Comparison of ENCODE assay signal across 13 cellular contexts in the genomic region with DNA sequence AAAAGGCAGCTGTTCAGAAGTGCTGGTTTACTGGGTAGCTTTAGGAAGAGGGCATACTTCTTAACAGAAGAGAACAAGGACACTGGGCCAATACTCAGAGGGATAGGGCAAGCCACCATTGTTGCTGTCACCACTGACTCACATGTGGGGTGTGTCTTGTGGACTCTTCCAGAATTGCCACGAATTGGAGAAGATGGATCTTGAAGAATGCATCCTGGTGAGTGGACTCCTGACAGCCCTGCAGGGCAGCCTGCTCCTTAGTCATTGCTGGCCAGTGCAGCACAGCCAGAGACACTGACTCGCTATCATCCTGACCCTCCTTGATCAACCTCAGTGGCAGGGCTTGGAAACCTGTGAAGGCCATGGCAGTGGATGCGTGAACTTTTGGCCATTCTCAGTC.
DNase-seq lines count a peak whose midpoint lies in the region; ATAC-seq and TF ChIP-seq lines count a peak whose summit lies in the region.
"Had no signal": no experiment of that assay in that cellular context is flagged by ENCODE, and none has a peak within 500 bp of the region (broad histone marks: within the 10 kb centered on the region; RNA-seq: fewer than 3 reads in every experiment).

No MANE protein-coding gene starts in this region.

- peak overlapping the region; percentile 81 for H3K27ac Mint-ChIP-seq in HFFc6
- H3K27ac Mint-ChIP-seq in activated naive CD8-positive, alpha-beta T cell treated with anti-CD3 and anti-CD28 coated beads, Interleukin-2, amount 50 U/mL, for 24 hours = no peak overlapping the region
- H3K27ac Mint-ChIP-seq: B cell had no signal

- H3K9me3 Mint-ChIP-seq in HFFc6 = no peaks in the 10 kb centered on the region
- no peaks in the 10 kb centered on the region for H3K9me3 Mint-ChIP-seq in activated naive CD8-positive, alpha-beta T cell treated with anti-CD3 and anti-CD28 coated beads, Interleukin-2, amount 50 U/mL, for 24 hours

- DNase-seq in AG08395 (ENCODE audit: low spot score) (peak; percentile 75), HFFc6 (peak; percentile 91), astrocyte of the spinal cord (ENCODE audit: low read depth, low spot score) (peak; percentile 43), kidney epithelial cell (ENCODE audit: low read depth) (peak; percentile 21), GM10248 (ENCODE audit: extremely low spot score) (no peak), posterior vena cava (ENCODE audit: low spot score) (no peak)
- no peak for DNase-seq in activated naive CD8-positive, alpha-beta T cell treated with anti-CD3 and anti-CD28 coated beads, Interleukin-2, amount 50 U/mL, for 24 hours
- DNase-seq in stimulated activated CD4-positive, alpha-beta T cell treated with anti-CD3 and anti-CD28 coated beads, Interleukin-15, amount 100 ng/mL, for 24 hours = no peak
- DNase-seq: activated CD4-positive, CD25-positive, alpha-beta regulatory T cell treated with anti-CD3 and anti-CD28 coated beads, Interleukin-2, amount 50 U/mL, for 72 hours; DMS79 treated with DMSO at 0.1 percent for 48 hours; heart right ventricle; MM.1S had no signal

- H3K4me3 Mint-ChIP-seq in HFFc6 = peak overlapping the region; percentile 10; the same call in 1 of the 2 replicates
- H3K4me3 Mint-ChIP-seq in activated naive CD8-positive, alpha-beta T cell treated with anti-CD3 and anti-CD28 coated beads, Interleukin-2, amount 50 U/mL, for 24 hours = no peak overlapping the region
- H3K4me3 Mint-ChIP-seq: B cell had no signal

- ATAC-seq in activated naive CD8-positive, alpha-beta T cell treated with anti-CD3 and anti-CD28 coated beads, Interleukin-2, amount 50 U/mL, for 24 hours = no peak

- in situ Hi-C loops in astrocyte of the spinal cord (cut with HindIII; ENCODE audit: low sequenced_read_pairs) = no loop called here

- intact Hi-C loops in posterior vena cava (cut with DNase I) = no loop called here

- H3K36me3 ChIP-seq in kidney epithelial cell (ENCODE audit: control insufficient read depth, insufficient read depth, low read length) = peaks cover 4% of the 10 kb centered on the region

- H3K27me3 ChIP-seq in kidney epithelial cell (ENCODE audit: control insufficient read depth, insufficient read depth, low read length) = no peaks in the 10 kb centered on the region
- H3K27me3 ChIP-seq: heart right ventricle had no signal

- peaks cover 4% of the 10 kb centered on the region for H3K27me3 Mint-ChIP-seq in HFFc6 (ENCODE audit: insufficient read depth)
- H3K27me3 Mint-ChIP-seq in activated naive CD8-positive, alpha-beta T cell treated with anti-CD3 and anti-CD28 coated beads, Interleukin-2, amount 50 U/mL, for 24 hours = no peaks in the 10 kb centered on the region

- peaks cover 21% of the 10 kb centered on the region for H3K4me1 Mint-ChIP-seq in HFFc6 (ENCODE audit: low read depth)
- H3K4me1 Mint-ChIP-seq in activated naive CD8-positive, alpha-beta T cell treated with anti-CD3 and anti-CD28 coated beads, Interleukin-2, amount 50 U/mL, for 24 hours = peaks cover under 1% of the 10 kb centered on the region

- peaks cover 22% of the 10 kb centered on the region for H3K36me3 Mint-ChIP-seq in HFFc6 (ENCODE audit: low read depth)
- no peaks in the 10 kb centered on the region for H3K36me3 Mint-ChIP-seq in activated naive CD8-positive, alpha-beta T cell treated with anti-CD3 and anti-CD28 coated beads, Interleukin-2, amount 50 U/mL, for 24 hours (ENCODE audit: low read depth)

- TF ChIP-seq CTCF in HFFc6 (IDR thresholded peaks at IDR 0.05) (no peak), astrocyte of the spinal cord (IDR thresholded peaks at IDR 0.05; ENCODE audit: low read depth, low read length) (no peak), kidney epithelial cell (IDR thresholded peaks at IDR 0.05; ENCODE audit: insufficient read depth, low read length, poor library complexity, severe bottlenecking) (no peak), GM10248 (IDR thresholded peaks at IDR 0.05; ENCODE audit: control extremely low read depth, extremely low read depth, low read depth, missing control alignments) (no peak)

- POLR2A ChIA-PET in GM10248 (lab: Yijun Ruan, JAX) = no interaction called here

- CTCF ChIA-PET in GM10248 (lab: Yijun Ruan, JAX) = interaction anchor here (1.4 to 3.5 kb wide), 3 partner anchors 9 to 247 kb away, joined by 4 to 15 read pairs (median 4); no protein-coding TSS in a partner anchor

- no peak overlapping the region for H3K4me3 ChIP-seq in astrocyte of the spinal cord (ENCODE audit: low read depth, low read length)
- no peak overlapping the region for H3K4me3 ChIP-seq in kidney epithelial cell (ENCODE audit: low read depth, low read length)
- H3K4me3 ChIP-seq: heart right ventricle had no signal

Comparison
In these comparisons a context has a peak if more than half of its experiments do, and no peak if none do; other contexts are left out.
1. DNase-seq: peak in AG08395 (single experiment), HFFc6 (single experiment), astrocyte of the spinal cord (single experiment) and kidney epithelial cell (single experiment); none in activated naive CD8-positive, alpha-beta T cell treated with anti-CD3 and anti-CD28 coated beads, Interleukin-2, amount 50 U/mL, for 24 hours (single experiment), stimulated activated CD4-positive, alpha-beta T cell treated with anti-CD3 and anti-CD28 coated beads, Interleukin-15, amount 100 ng/mL, for 24 hours (single experiment), GM10248 (single experiment) and posterior vena cava (single experiment).